Comparison of ENCODE assay signal across 22 cellular contexts in the genomic region with DNA sequence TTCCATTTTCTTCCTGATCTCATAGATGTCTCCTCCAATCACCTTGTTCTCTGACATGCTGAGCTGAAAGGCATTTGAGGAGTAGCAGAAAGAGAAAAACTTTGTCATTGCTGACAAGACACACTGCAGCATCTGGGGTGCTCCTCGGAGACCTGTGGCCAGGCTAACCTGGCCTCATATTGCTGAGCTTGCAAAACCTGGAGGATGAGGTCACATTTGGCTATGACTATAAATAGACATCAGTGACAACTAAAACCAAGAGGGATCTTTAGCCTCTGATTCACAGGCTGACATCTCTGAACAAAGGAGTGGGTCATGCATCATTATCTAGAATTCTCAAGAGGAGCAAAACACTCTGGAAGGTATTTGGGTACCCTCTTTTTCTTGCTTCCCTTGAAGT.
"Had no signal": no experiment of that assay in that cellular context is flagged by ENCODE, and none has a peak within 500 bp of the region (broad histone marks: within the 10 kb centered on the region; RNA-seq: fewer than 3 reads in every experiment).

No MANE protein-coding gene starts in this region.

- FAIRE-seq: RCC 7860 had no signal

- H3K4me1 Mint-ChIP-seq: activated naive CD8-positive, alpha-beta T cell treated with anti-CD3 and anti-CD28 coated beads, Interleukin-2, amount 10 ng/mL, durations not matched to agents 7 days and 5 days had no signal

- H3K27ac ChIP-seq: adrenal gland had no signal

- ATAC-seq: activated CD4-positive, CD25-positive, alpha-beta regulatory T cell treated with anti-CD3 and anti-CD28 coated beads, Interleukin-2, amount 50 U/mL, for 24 hours; activated CD8-positive, alpha-beta T cell treated with anti-CD3 and anti-CD28 coated beads, Interleukin-2, amount 10 ng/mL, durations not matched to agents 7 days and 5 days had no signal

- H3K9me3 ChIP-seq: adrenal gland had no signal

- H3K36me3 Mint-ChIP-seq: activated naive CD8-positive, alpha-beta T cell treated with anti-CD3 and anti-CD28 coated beads, Interleukin-2, amount 10 ng/mL, durations not matched to agents 7 days and 5 days had no signal

- H3K36me3 ChIP-seq: adrenal gland had no signal

- H3K4me1 ChIP-seq: adrenal gland had no signal

- H3K27ac Mint-ChIP-seq: activated CD8-positive, alpha-beta T cell treated with anti-CD3 and anti-CD28 coated beads, Interleukin-2, amount 10 ng/mL, durations not matched to agents 7 days and 5 days; activated naive CD8-positive, alpha-beta T cell treated with anti-CD3 and anti-CD28 coated beads, Interleukin-2, amount 10 ng/mL, durations not matched to agents 7 days and 5 days; T-helper 1 cell treated with Interleukin-12 subunit alpha and Interleukin-12 subunit beta and Interleukin-4 antibody, amounts not matched to agents 30 μg/mL and 1 μg/mL, for 36 hours had no signal

- H3K4me3 Mint-ChIP-seq: activated CD8-positive, alpha-beta T cell treated with anti-CD3 and anti-CD28 coated beads, Interleukin-2, amount 10 ng/mL, durations not matched to agents 7 days and 5 days; activated naive CD8-positive, alpha-beta T cell treated with anti-CD3 and anti-CD28 coated beads, Interleukin-2, amount 10 ng/mL, durations not matched to agents 7 days and 5 days; T-helper 1 cell treated with Interleukin-12 subunit alpha and Interleukin-12 subunit beta and Interleukin-4 antibody, amounts not matched to agents 30 μg/mL and 1 μg/mL, for 36 hours had no signal

- H3K27me3 ChIP-seq: adrenal gland had no signal

- H3K9me3 Mint-ChIP-seq: activated naive CD8-positive, alpha-beta T cell treated with anti-CD3 and anti-CD28 coated beads, Interleukin-2, amount 10 ng/mL, durations not matched to agents 7 days and 5 days; T-helper 1 cell treated with Interleukin-12 subunit alpha and Interleukin-12 subunit beta and Interleukin-4 antibody, amounts not matched to agents 30 μg/mL and 1 μg/mL, for 36 hours had no signal

- DNase-seq: activated CD4-positive, alpha-beta T cell treated with anti-CD3 and anti-CD28 coated beads for 4 hours; activated CD4-positive, alpha-beta T cell treated with anti-CD3 and anti-CD28 coated beads, Interleukin-2, amount 50 U/mL, for 4 hours; activated CD8-positive, alpha-beta memory T cell treated with anti-CD3 and anti-CD28 coated beads, Interleukin-2, amount 50 U/mL, for 48 hours; activated CD8-positive, alpha-beta T cell treated with anti-CD3 and anti-CD28 coated beads, Interleukin-2, amount 10 ng/mL, durations not matched to agents 7 days and 5 days; activated naive CD4-positive, alpha-beta T cell treated with anti-CD3 and anti-CD28 coated beads, Interleukin-2, amount 50 U/mL, for 16 hours; activated naive CD8-positive, alpha-beta T cell treated with anti-CD3 and anti-CD28 coated beads, Interleukin-2, amount 10 ng/mL, durations not matched to agents 7 days and 5 days; activated T-cell treated with anti-CD3 and anti-CD28 coated beads, Interleukin-2, amount 50 U/mL, for 1 hour; adrenal gland; anterior cingulate cortex; cerebellar nuclear complex; KG1; NCI-H1092; NCI-H1417 treated with DMSO at 0.1 percent for 48 hours; NCI-H187; NCI-H2081; NCI-H226; NCI-H526; NCI-H774; SHP77 treated with DMSO at 0.1 percent for 48 hours had no signal

- H3K4me3 ChIP-seq: adrenal gland had no signal
